In genomic region chrX:10079155-10079711, GRCh38 we compare ENCODE assay signal across 23 cellular contexts.
A peak's percentile ranks its signal among the peaks of the same experiment; 100 is the strongest.
DNase-seq lines count a peak whose midpoint lies in the region; ATAC-seq and TF ChIP-seq lines count a peak whose summit lies in the region.
"Had no signal": no experiment of that assay in that cellular context is flagged by ENCODE, and none has a peak within 500 bp of the region (broad histone marks: within the 10 kb centered on the region; RNA-seq: fewer than 3 reads in every experiment).

No MANE protein-coding gene starts in this region.

- no peak for ATAC-seq in left ventricle myocardium superior
- ATAC-seq in heart left ventricle: no peak
- no peak for ATAC-seq in HG03442 (IDR thresholded peaks at IDR 0.05; ENCODE audit: unreplicated experiment)
- no peak for ATAC-seq in GM21717 (IDR thresholded peaks at IDR 0.05; ENCODE audit: unreplicated experiment)
- ATAC-seq: activated CD8-positive, alpha-beta memory T cell treated with anti-CD3 and anti-CD28 coated beads, Interleukin-2, amount 10 ng/mL, durations not matched to agents 7 days and 5 days; foreskin keratinocyte; Panc1 had no signal

- CTCF ChIA-PET in A673 (lab: Charles Lee): no interaction called here

- H3K9ac ChIP-seq in muscle layer of colon (ENCODE audit: low read length): no peak overlapping the region
- H3K9ac ChIP-seq: KMS-11 had no signal

- intact Hi-C loops in left ventricle myocardium superior (cut with micrococcal nuclease): no loop called here
- intact Hi-C loops in heart left ventricle (cut with DNase I): no loop called here
- intact Hi-C loops in A673 (cut with micrococcal nuclease; ENCODE audit: unreplicated experiment): no loop called here

- no peak for TF ChIP-seq CTCF in heart left ventricle (IDR thresholded peaks at IDR 0.05)
- no peak for TF ChIP-seq CTCF in A673 (conservative IDR thresholded peaks at IDR 0.05; ENCODE audit: low read depth, low read length)

- TF ChIP-seq POLR2A in heart left ventricle (IDR thresholded peaks at IDR 0.05): no peak

- H3K4me1 ChIP-seq in heart left ventricle: peaks cover 0 to 26% (median 15%) of the 10 kb centered on the region in 12 donors
- H3K4me1 ChIP-seq in muscle layer of colon (ENCODE audit: insufficient read depth, low read length): peaks cover 33% of the 10 kb centered on the region
- peaks cover 7% of the 10 kb centered on the region for H3K4me1 ChIP-seq in A673 (ENCODE audit: insufficient read depth, low read length, poor library complexity, severe bottlenecking)
- H3K4me1 ChIP-seq: BE2C had no signal

- DNase-seq in left ventricle myocardium superior (peak; percentile 44), heart left ventricle (no peak), fibroblast of peridontal ligament (ENCODE audit: extremely low read depth) (peak; percentile 32), NCI-H82 treated with DMSO at 0.1 percent for 48 hours (lab: John Stamatoyannopoulos, UW; ENCODE audit: unreplicated experiment) (no peak), A673 (ENCODE audit: low spot score) (no peak)
- DNase-seq: activated CD4-positive, alpha-beta T cell treated with anti-CD3 and anti-CD28 coated beads, Interleukin-2, amount 10 ng/mL, durations not matched to agents 24 days and 14 days; activated CD8-positive, alpha-beta memory T cell treated with anti-CD3 and anti-CD28 coated beads, Interleukin-2, amount 10 ng/mL, durations not matched to agents 7 days and 5 days; activated naive CD4-positive, alpha-beta T cell treated with anti-CD3 and anti-CD28 coated beads, Interleukin-2, amount 50 U/mL, for 16 hours; aorta; BE2C; dorsolateral prefrontal cortex; foreskin keratinocyte; GDM1; NCI-H1436 treated with DMSO at 0.1 percent for 48 hours; NCI-H510A treated with DMSO at 0.1 percent for 48 hours; NK-92 treated with Interleukin-12 subunit alpha and Interleukin-12 subunit beta, amount 100 ng/mL, for 24 hours; posterior cingulate gyrus had no signal

- no peaks in the 10 kb centered on the region for H3K9me3 ChIP-seq in heart left ventricle
- no peaks in the 10 kb centered on the region for H3K9me3 ChIP-seq in muscle layer of colon (ENCODE audit: low read length)
- no peaks in the 10 kb centered on the region for H3K9me3 ChIP-seq in A673 (ENCODE audit: low read depth, low read length, poor library complexity, severe bottlenecking)
- H3K9me3 ChIP-seq: BE2C had no signal

- POLR2A ChIA-PET in A673 (lab: Charles Lee; ENCODE audit: low non-redundant PET): no interaction called here

- H3K27ac ChIP-seq in heart left ventricle (peak overlapping the region in 1 of 12 donors; percentile 2), muscle layer of colon (ENCODE audit: low read depth, low read length) (peak overlapping the region; percentile 43), A673 (ENCODE audit: low read depth, low read length, poor library complexity, severe bottlenecking) (no peak overlapping the region)
- H3K27ac ChIP-seq: foreskin keratinocyte, hepatocyte, KMS-11 had no signal

- H3K36me3 ChIP-seq in heart left ventricle: peaks cover 0 to 31% (median 4%) of the 10 kb centered on the region in 9 donors
- peaks cover 10% of the 10 kb centered on the region for H3K36me3 ChIP-seq in muscle layer of colon (ENCODE audit: insufficient read depth, low read length)
- no peaks in the 10 kb centered on the region for H3K36me3 ChIP-seq in A673 (ENCODE audit: insufficient read depth, low read length, poor library complexity, severe bottlenecking)
- H3K36me3 ChIP-seq: BE2C had no signal

- H3K4me3 ChIP-seq in heart left ventricle (no peak overlapping the region), muscle layer of colon (ENCODE audit: low read depth in 1 of 2, low read length in 2 of 2) (no peak overlapping the region), A673 (ENCODE audit: low read depth, low read length, poor library complexity, severe bottlenecking) (no peak overlapping the region)
- H3K4me3 ChIP-seq: dorsolateral prefrontal cortex, hepatocyte had no signal

- BruUV-seq in A673 (replicated peaks; lab: Mats Ljungman, UMichigan): no TSS peak

- 59 to 76% (median 66%) methylated on average over 7 of the region's 7 CpGs for WGBS in heart left ventricle, 4 donors

- H3K27me3 ChIP-seq in heart left ventricle (no peaks in the 10 kb centered on the region), muscle layer of colon (ENCODE audit: control insufficient read depth in 1 of 2, insufficient read depth in 2 of 2, low read length in 2 of 2) (no peaks in the 10 kb centered on the region), A673 (replicated peaks; ENCODE audit: insufficient read depth, low read depth, low read length, poor library complexity) (no peaks in the 10 kb centered on the region)
- H3K27me3 ChIP-seq: BE2C, foreskin keratinocyte, hepatocyte had no signal

Comparison
In these comparisons a context has a peak if more than half of its experiments do, and no peak if none do; other contexts are left out.
1. DNase-seq: peak in left ventricle myocardium superior (single experiment) and fibroblast of peridontal ligament (single experiment); none in heart left ventricle (0 of 5), NCI-H82 treated with DMSO at 0.1 percent for 48 hours (single experiment) and A673 (single experiment).